1 cellular context compared by ENCODE assay signal in the genomic region with DNA sequence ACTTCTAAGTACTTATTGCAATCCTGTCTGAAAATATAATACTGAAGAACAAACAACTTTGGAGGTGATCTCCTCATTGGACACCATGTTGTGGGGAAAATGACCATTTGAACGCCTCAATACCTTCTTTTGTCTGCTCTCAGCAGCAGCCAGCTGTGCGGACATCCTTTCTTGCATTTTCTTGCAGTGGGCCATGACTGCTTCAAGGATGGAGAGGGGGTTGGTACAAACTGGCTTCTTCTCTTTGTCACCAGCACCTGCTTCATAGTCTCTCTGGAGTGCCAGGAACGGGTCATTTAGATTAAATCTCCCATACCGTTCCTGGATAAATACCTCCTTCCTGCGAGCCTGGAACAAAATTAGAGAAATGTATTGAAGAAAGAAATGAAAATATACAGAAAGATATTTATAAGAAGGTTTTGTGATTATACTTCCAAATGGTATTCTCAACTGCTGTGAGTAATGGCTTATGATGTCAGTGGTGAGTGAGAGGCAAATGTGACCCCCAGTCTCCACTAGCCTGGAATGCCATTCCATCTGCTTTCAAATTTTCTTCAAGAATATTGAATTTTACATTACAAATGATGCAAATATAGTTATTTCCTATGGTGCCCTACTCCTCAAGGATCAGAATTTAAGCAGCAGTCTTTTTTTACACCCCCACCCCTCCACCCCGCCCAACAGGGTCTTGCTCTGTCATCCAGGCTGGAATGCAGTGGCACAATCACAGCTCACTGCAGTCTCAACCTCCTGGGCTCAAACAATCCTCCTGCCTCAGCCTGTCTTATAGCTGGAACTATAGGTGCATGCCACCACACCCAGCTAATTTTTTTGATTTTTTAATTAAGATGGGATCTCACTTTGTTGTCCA.
TF ChIP-seq lines count a peak whose summit lies in the region.

No MANE protein-coding gene starts in this region.

TF ChIP-seq in GM23338, 12 proteins besides CTCF, POLR2A, EP300 and RAD21:
- TF ChIP-seq, protein P1, sequence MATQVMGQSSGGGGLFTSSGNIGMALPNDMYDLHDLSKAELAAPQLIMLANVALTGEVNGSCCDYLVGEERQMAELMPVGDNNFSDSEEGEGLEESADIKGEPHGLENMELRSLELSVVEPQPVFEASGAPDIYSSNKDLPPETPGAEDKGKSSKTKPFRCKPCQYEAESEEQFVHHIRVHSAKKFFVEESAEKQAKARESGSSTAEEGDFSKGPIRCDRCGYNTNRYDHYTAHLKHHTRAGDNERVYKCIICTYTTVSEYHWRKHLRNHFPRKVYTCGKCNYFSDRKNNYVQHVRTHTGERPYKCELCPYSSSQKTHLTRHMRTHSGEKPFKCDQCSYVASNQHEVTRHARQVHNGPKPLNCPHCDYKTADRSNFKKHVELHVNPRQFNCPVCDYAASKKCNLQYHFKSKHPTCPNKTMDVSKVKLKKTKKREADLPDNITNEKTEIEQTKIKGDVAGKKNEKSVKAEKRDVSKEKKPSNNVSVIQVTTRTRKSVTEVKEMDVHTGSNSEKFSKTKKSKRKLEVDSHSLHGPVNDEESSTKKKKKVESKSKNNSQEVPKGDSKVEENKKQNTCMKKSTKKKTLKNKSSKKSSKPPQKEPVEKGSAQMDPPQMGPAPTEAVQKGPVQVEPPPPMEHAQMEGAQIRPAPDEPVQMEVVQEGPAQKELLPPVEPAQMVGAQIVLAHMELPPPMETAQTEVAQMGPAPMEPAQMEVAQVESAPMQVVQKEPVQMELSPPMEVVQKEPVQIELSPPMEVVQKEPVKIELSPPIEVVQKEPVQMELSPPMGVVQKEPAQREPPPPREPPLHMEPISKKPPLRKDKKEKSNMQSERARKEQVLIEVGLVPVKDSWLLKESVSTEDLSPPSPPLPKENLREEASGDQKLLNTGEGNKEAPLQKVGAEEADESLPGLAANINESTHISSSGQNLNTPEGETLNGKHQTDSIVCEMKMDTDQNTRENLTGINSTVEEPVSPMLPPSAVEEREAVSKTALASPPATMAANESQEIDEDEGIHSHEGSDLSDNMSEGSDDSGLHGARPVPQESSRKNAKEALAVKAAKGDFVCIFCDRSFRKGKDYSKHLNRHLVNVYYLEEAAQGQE (IDR thresholded peaks at IDR 0.05; ENCODE audit: unreplicated experiment) = no peak
- TF ChIP-seq, protein P2, sequence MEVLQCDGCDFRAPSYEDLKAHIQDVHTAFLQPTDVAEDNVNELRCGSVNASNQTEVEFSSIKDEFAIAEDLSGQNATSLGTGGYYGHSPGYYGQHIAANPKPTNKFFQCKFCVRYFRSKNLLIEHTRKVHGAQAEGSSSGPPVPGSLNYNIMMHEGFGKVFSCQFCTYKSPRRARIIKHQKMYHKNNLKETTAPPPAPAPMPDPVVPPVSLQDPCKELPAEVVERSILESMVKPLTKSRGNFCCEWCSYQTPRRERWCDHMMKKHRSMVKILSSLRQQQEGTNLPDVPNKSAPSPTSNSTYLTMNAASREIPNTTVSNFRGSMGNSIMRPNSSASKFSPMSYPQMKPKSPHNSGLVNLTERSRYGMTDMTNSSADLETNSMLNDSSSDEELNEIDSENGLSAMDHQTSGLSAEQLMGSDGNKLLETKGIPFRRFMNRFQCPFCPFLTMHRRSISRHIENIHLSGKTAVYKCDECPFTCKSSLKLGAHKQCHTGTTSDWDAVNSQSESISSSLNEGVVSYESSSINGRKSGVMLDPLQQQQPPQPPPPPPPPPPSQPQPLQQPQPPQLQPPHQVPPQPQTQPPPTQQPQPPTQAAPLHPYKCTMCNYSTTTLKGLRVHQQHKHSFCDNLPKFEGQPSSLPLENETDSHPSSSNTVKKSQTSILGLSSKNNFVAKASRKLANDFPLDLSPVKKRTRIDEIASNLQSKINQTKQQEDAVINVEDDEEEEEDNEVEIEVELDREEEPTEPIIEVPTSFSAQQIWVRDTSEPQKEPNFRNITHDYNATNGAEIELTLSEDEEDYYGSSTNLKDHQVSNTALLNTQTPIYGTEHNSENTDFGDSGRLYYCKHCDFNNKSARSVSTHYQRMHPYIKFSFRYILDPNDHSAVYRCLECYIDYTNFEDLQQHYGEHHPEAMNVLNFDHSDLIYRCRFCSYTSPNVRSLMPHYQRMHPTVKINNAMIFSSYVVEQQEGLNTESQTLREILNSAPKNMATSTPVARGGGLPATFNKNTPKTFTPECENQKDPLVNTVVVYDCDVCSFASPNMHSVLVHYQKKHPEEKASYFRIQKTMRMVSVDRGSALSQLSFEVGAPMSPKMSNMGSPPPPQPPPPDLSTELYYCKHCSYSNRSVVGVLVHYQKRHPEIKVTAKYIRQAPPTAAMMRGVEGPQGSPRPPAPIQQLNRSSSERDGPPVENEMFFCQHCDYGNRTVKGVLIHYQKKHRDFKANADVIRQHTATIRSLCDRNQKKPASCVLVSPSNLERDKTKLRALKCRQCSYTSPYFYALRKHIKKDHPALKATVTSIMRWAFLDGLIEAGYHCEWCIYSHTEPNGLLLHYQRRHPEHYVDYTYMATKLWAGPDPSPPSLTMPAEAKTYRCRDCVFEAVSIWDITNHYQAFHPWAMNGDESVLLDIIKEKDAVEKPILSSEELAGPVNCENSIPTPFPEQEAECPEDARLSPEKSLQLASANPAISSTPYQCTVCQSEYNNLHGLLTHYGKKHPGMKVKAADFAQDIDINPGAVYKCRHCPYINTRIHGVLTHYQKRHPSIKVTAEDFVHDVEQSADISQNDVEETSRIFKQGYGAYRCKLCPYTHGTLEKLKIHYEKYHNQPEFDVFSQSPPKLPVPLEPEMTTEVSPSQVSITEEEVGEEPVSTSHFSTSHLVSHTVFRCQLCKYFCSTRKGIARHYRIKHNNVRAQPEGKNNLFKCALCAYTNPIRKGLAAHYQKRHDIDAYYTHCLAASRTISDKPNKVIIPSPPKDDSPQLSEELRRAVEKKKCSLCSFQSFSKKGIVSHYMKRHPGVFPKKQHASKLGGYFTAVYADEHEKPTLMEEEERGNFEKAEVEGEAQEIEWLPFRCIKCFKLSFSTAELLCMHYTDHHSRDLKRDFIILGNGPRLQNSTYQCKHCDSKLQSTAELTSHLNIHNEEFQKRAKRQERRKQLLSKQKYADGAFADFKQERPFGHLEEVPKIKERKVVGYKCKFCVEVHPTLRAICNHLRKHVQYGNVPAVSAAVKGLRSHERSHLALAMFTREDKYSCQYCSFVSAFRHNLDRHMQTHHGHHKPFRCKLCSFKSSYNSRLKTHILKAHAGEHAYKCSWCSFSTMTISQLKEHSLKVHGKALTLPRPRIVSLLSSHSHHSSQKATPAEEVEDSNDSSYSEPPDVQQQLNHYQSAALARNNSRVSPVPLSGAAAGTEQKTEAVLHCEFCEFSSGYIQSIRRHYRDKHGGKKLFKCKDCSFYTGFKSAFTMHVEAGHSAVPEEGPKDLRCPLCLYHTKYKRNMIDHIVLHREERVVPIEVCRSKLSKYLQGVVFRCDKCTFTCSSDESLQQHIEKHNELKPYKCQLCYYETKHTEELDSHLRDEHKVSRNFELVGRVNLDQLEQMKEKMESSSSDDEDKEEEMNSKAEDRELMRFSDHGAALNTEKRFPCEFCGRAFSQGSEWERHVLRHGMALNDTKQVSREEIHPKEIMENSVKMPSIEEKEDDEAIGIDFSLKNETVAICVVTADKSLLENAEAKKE (CRISPR knock-in tag; IDR thresholded peaks at IDR 0.05) = peak; percentile 99
- TF ChIP-seq, protein P3, sequence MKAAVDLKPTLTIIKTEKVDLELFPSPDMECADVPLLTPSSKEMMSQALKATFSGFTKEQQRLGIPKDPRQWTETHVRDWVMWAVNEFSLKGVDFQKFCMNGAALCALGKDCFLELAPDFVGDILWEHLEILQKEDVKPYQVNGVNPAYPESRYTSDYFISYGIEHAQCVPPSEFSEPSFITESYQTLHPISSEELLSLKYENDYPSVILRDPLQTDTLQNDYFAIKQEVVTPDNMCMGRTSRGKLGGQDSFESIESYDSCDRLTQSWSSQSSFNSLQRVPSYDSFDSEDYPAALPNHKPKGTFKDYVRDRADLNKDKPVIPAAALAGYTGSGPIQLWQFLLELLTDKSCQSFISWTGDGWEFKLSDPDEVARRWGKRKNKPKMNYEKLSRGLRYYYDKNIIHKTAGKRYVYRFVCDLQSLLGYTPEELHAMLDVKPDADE (IDR thresholded peaks at IDR 0.05) = peak; percentile 44; the same call in 1 of the 2 replicates
- TF ChIP-seq POLR2AphosphoS5 (IDR thresholded peaks at IDR 0.05; ENCODE audit: low read depth) = no peak
- TF ChIP-seq JUNB (IDR thresholded peaks at IDR 0.05; ENCODE audit: unreplicated experiment) = no peak
- TF ChIP-seq NANOG (IDR thresholded peaks at IDR 0.05; ENCODE audit: borderline replicate concordance) = peak; percentile 93
- no peak for TF ChIP-seq STAT1 (IDR thresholded peaks at IDR 0.05; ENCODE audit: unreplicated experiment)
- TF ChIP-seq CREB1 (CRISPR knock-in tag; IDR thresholded peaks at IDR 0.05; ENCODE audit: low read depth) = peak; percentile 59
